Comparison of ENCODE assay signal across 18 cellular contexts in the genomic region with DNA sequence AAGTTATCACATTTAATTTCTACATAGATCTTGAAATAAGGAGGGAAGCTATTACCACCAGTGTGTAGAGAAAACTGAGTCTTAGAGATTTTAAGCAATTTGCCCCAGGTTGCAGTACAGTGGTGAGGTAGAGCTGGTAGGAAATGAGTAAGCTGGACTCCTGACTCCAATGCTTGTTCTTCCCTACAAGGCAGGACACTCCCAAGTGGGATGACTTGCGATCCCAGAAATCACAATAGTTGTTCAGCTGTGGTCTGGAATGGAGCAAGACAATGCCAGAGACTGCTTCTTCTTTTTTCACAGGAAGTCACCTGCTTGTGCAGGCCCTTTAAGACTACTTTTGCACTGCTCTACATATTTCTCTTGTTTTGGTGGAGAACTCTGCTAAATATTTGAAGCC.
"Had no signal": no experiment of that assay in that cellular context is flagged by ENCODE, and none has a peak within 500 bp of the region (broad histone marks: within the 10 kb centered on the region; RNA-seq: fewer than 3 reads in every experiment).

No MANE protein-coding gene starts in this region.

- H3K27me3 ChIP-seq: brain microvascular endothelial cell, dorsolateral prefrontal cortex, sigmoid colon, upper lobe of right lung had no signal

- H3K4me3 ChIP-seq: dorsolateral prefrontal cortex, lower lobe of right lung, psoas muscle, sigmoid colon, upper lobe of right lung had no signal

- H3K36me3 ChIP-seq: brain microvascular endothelial cell, lower lobe of right lung, sigmoid colon, upper lobe of right lung had no signal

- DNase-seq: activated CD4-positive, alpha-beta T cell treated with anti-CD3 and anti-CD28 coated beads for 1 hour; activated CD4-positive, alpha-beta T cell treated with anti-CD3 and anti-CD28 coated beads, Interleukin-2, amount 50 U/mL, for 48 hours; activated CD8-positive, alpha-beta memory T cell treated with anti-CD3 and anti-CD28 coated beads, Interleukin-2, amount 10 ng/mL, durations not matched to agents 7 days and 5 days; activated effector memory CD4-positive, alpha-beta T cell treated with anti-CD3 and anti-CD28 coated beads, Interleukin-2, amount 50 U/mL, for 16 hours; activated T-cell treated with anti-CD3 and anti-CD28 coated beads, Interleukin-2, amount 50 U/mL, for 4 hours; brain microvascular endothelial cell; dorsolateral prefrontal cortex; hippocampal formation; left cardiac atrium; lower lobe of right lung; nephron progenitor cell; psoas muscle; sigmoid colon; stimulated activated CD4-positive, alpha-beta T cell treated with anti-CD3 and anti-CD28 coated beads, Interleukin-12 subunit alpha, Interleukin-12 subunit beta, amount 100 ng/mL, for 4 hours; stimulated activated naive CD8-positive, alpha-beta T cell treated with anti-CD3 and anti-CD28 coated beads, Interleukin-15, Interleukin-2, amounts not matched to agents 100 U/mL and 50 U/mL, for 24 hours; T-cell; T1000; upper lobe of right lung had no signal

- H3K27ac ChIP-seq: brain microvascular endothelial cell, dorsolateral prefrontal cortex, lower lobe of right lung, psoas muscle, sigmoid colon, upper lobe of right lung had no signal

- H3K4me1 ChIP-seq: lower lobe of right lung, psoas muscle, upper lobe of right lung had no signal

- H3K9me3 ChIP-seq: lower lobe of right lung, psoas muscle, sigmoid colon, upper lobe of right lung had no signal
